Comparison of ENCODE assay signal across 9 cellular contexts in genomic region chr2:43269074-43269572, GRCh38. TPM values are rescaled to one million over a fixed set of nuclear protein-coding genes. Genes with fewer than 3 reads are reported as not detected.
A peak's percentile ranks its signal among the peaks of the same experiment; 100 is the strongest.
DNase-seq lines count a peak whose midpoint lies in the region; ATAC-seq and TF ChIP-seq lines count a peak whose summit lies in the region.
"Had no signal": no experiment of that assay in that cellular context is flagged by ENCODE, and none has a peak within 500 bp of the region (broad histone marks: within the 10 kb centered on the region; RNA-seq: fewer than 3 reads in every experiment).

No MANE protein-coding gene starts in this region.

- no peaks in the 10 kb centered on the region for H3K9me3 Mint-ChIP-seq in endodermal cell
- H3K9me3 Mint-ChIP-seq: activated B cell treated with CpG ODN at 0.5 μM for 24 hours had no signal

- peaks cover 24% of the 10 kb centered on the region for H3K4me1 Mint-ChIP-seq in endodermal cell
- H3K4me1 Mint-ChIP-seq: activated B cell treated with CpG ODN at 0.5 μM for 24 hours had no signal

- in situ Hi-C loops in KBM-7 (cut with MboI; ENCODE audit: low pct_unique_long_range_greater_than_20kb, low sequenced_read_pairs): no loop called here

- no peak overlapping the region for H3K9ac ChIP-seq in endodermal cell (ENCODE audit: extremely low read depth, low read length, poor library complexity, severe bottlenecking)
- no peak overlapping the region for H3K9ac ChIP-seq in mucosa of rectum (ENCODE audit: low read depth in 1 of 2, low read length in 2 of 2)

- no peak overlapping the region for H3K4me3 Mint-ChIP-seq in endodermal cell
- H3K4me3 Mint-ChIP-seq: activated B cell treated with CpG ODN at 0.5 μM for 24 hours had no signal

- H3K27ac Mint-ChIP-seq in endodermal cell: peak overlapping the region; percentile 72
- H3K27ac Mint-ChIP-seq: activated B cell treated with CpG ODN at 0.5 μM for 24 hours had no signal

- H3K9me3 ChIP-seq in endodermal cell (ENCODE audit: control insufficient read depth, low read length) (no peaks in the 10 kb centered on the region), mucosa of rectum (ENCODE audit: control insufficient read depth in 2 of 2, low read length in 2 of 2) (no peaks in the 10 kb centered on the region)

- H3K27me3 Mint-ChIP-seq in endodermal cell (ENCODE audit: insufficient read depth): no peaks in the 10 kb centered on the region
- H3K27me3 Mint-ChIP-seq: activated B cell treated with CpG ODN at 0.5 μM for 24 hours had no signal

- H3K27me3 ChIP-seq in endodermal cell (ENCODE audit: control insufficient read depth, insufficient read depth, low read length, poor library complexity, severe bottlenecking) (no peaks in the 10 kb centered on the region), mucosa of rectum (ENCODE audit: control insufficient read depth in 2 of 2, insufficient read depth in 2 of 2, low read length in 2 of 2) (no peaks in the 10 kb centered on the region)

- H3K36me3 ChIP-seq in endodermal cell (ENCODE audit: control insufficient read depth, insufficient read depth, low read length): no peaks in the 10 kb centered on the region
- no peaks in the 10 kb centered on the region for H3K36me3 ChIP-seq in mucosa of rectum (ENCODE audit: control insufficient read depth in 2 of 2, insufficient read depth in 2 of 2, low read length in 2 of 2)

- WGBS in endodermal cell (ENCODE audit: insufficient coverage in 1 of 2, insufficient read length in 1 of 2), 2 experiments: 85 to 90% methylated on average over 12 to 14 of the region's 14 CpGs

- H3K27ac ChIP-seq in endodermal cell (ENCODE audit: low read depth, low read length) (peak overlapping the region; percentile 24), mucosa of rectum (ENCODE audit: low read depth in 2 of 2, low read length in 2 of 2) (peak overlapping the region; percentile 71 to 74)

- DNase-seq in AG09309 (ENCODE audit: low read depth) (peak; percentile 89), NCI-H510A treated with DMSO at 0.1 percent for 48 hours (lab: John Stamatoyannopoulos, UW) (peak; percentile 64), endodermal cell (peak; percentile 59), GOT3 (lab: John Stamatoyannopoulos, UW) (no peak), KBM-7 (no peak)
- DNase-seq in activated CD4-positive, CD25-positive, alpha-beta regulatory T cell treated with anti-CD3 and anti-CD28 coated beads, Interleukin-2, amount 50 U/mL, for 72 hours: no peak
- DNase-seq: activated B cell treated with CpG ODN at 0.5 μM for 24 hours had no signal

- H3K4me3 ChIP-seq in AG09309 (ENCODE audit: control insufficient read depth, low read depth, low read length) (no peak overlapping the region), endodermal cell (ENCODE audit: low read length) (no peak overlapping the region), mucosa of rectum (ENCODE audit: low read length in 2 of 2) (no peak overlapping the region)

- H3K4me1 ChIP-seq in endodermal cell (ENCODE audit: control insufficient read depth, insufficient read depth, low read length) (peaks cover 7% of the 10 kb centered on the region), mucosa of rectum (ENCODE audit: control insufficient read depth in 2 of 2, insufficient read depth in 2 of 2, low read length in 2 of 2) (peaks cover 2 to 33% of the 10 kb centered on the region in 2 donors)

- no peak for ATAC-seq in HG03442 (IDR thresholded peaks at IDR 0.05; ENCODE audit: unreplicated experiment)

- peaks cover 4% of the 10 kb centered on the region for H3K36me3 Mint-ChIP-seq in endodermal cell (ENCODE audit: low read depth)

- TF ChIP-seq CTCF in AG09309 (IDR thresholded peaks at IDR 0.05; ENCODE audit: control insufficient read depth, insufficient read depth, low read depth, low read length, missing control alignments) (peak; percentile 39), endodermal cell (conservative IDR thresholded peaks at IDR 0.05) (peak; percentile 18)

RNA-seq across cellular contexts. Expression of gene ZFP36L2, which starts 42.7 kb away (rescaled TPM):
- total RNA-seq in endodermal cell: 100 to 1,000 TPM in 1 of 2 donors, 10 to 100 TPM in 1; 77.1 to 114 TPM
- 59.2 TPM for polyA plus RNA-seq in endodermal cell (2013, experiment 1 of 2)
- polyA plus RNA-seq in endodermal cell (2013, experiment 2 of 2): 48.7 TPM

Comparison
In these comparisons a context has a peak if more than half of its experiments do, and no peak if none do; other contexts are left out.
1. DNase-seq: peak in AG09309 (single experiment), NCI-H510A treated with DMSO at 0.1 percent for 48 hours (single experiment) and endodermal cell (single experiment); none in GOT3 (single experiment), KBM-7 (single experiment) and activated CD4-positive, CD25-positive, alpha-beta regulatory T cell treated with anti-CD3 and anti-CD28 coated beads, Interleukin-2, amount 50 U/mL, for 72 hours (single experiment).